Comparison of ENCODE assay signal across 1 cellular context in the genomic region with DNA sequence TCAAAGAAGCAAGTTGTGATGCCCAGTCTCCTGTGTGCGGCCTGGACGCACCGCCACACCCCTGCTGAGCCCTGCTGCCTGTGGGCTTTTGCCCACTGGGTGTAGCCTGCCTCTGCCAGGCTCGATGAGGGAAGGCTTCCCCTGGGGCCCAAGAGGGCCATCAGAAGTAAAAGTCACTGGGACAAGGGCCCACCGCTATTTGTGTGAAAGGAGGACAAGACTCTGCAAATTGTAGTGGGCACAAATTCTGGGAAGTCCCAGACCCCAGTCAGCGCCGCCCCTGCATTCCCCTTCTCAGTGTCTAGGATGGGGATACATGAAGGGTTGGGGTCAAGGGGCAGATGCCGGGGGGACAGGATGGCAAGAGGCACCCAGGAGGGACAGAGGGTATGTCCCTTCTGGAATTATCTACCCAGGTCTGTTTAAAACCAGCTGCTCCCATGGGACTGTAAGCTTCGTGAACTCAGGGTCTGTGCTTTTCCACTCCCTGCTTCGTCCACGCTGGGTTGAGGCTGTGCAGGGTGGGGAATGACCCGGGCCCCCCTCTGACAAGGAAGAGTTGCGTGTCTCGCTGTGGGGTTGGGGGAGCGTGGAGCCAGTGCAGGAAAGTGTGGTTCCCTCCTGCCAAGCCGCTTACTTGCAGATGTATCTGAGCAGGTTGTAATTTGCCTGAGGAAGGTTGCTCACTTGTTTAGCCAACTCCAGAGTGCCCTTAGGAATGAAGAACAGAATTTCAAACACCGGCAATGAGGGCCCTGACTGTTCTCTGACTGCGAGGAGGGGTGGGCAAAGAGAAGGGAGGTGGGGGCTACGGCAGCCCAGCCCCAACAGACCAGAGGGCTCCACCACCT.
TF ChIP-seq lines count a peak whose summit lies in the region.

No MANE protein-coding gene starts in this region.

TF ChIP-seq in SK-N-SH, 30 proteins besides CTCF, POLR2A, EP300 and RAD21 (continued from another document):
- TF ChIP-seq, protein P1, sequence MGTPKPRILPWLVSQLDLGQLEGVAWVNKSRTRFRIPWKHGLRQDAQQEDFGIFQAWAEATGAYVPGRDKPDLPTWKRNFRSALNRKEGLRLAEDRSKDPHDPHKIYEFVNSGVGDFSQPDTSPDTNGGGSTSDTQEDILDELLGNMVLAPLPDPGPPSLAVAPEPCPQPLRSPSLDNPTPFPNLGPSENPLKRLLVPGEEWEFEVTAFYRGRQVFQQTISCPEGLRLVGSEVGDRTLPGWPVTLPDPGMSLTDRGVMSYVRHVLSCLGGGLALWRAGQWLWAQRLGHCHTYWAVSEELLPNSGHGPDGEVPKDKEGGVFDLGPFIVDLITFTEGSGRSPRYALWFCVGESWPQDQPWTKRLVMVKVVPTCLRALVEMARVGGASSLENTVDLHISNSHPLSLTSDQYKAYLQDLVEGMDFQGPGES (IDR thresholded peaks at IDR 0.05; ENCODE audit: low read depth, low read length): no peak
- no peak for TF ChIP-seq MEF2A (IDR thresholded peaks at IDR 0.05; ENCODE audit: borderline replicate concordance, low read depth)
- no peak for TF ChIP-seq SIN3A (IDR thresholded peaks at IDR 0.05; ENCODE audit: borderline replicate concordance, low read depth, low read length)
- TF ChIP-seq YY1 (IDR thresholded peaks at IDR 0.05; ENCODE audit: low read depth): no peak
TF ChIP-seq in SK-N-SH: peak in this region for 0.
